20 cellular contexts compared by ENCODE assay signal in genomic region chr1:216898801-216899200, GRCh38.
A peak's percentile ranks its signal among the peaks of the same experiment; 100 is the strongest.
DNase-seq lines count a peak whose midpoint lies in the region; ATAC-seq, FAIRE-seq and TF ChIP-seq lines count a peak whose summit lies in the region.
"Had no signal": no experiment of that assay in that cellular context is flagged by ENCODE, and none has a peak within 500 bp of the region (broad histone marks: within the 10 kb centered on the region; RNA-seq: fewer than 3 reads in every experiment).

No MANE protein-coding gene starts in this region.

- intact Hi-C loops in PC-3 (cut with micrococcal nuclease): no loop called here

- FAIRE-seq in keratinocyte (lab: Jason Lieb, UNC): peak; percentile 94
- FAIRE-seq: G401.6, GM12892, GM18507 had no signal

- H3K4me1 ChIP-seq in PC-3 (ENCODE audit: insufficient read depth, low read length) (peaks cover 15% of the 10 kb centered on the region), keratinocyte (ENCODE audit: control insufficient read depth, extremely low read depth, insufficient read depth, low read length) (peaks cover 33% of the 10 kb centered on the region)
- H3K4me1 ChIP-seq: BLaER1 treated with 17β-estradiol and CSF1 and Interleukin-3, amounts not matched to agents 10 nM and 100 nM had no signal

- H3F3A ChIP-seq in PC-3 (ENCODE audit: low read length, unreplicated experiment): no peaks in the 10 kb centered on the region

- H4K20me1 ChIP-seq in PC-3 (ENCODE audit: low read length) (no peaks in the 10 kb centered on the region), keratinocyte (ENCODE audit: control insufficient read depth, extremely low read depth, insufficient read depth, low read length) (no peaks in the 10 kb centered on the region)
- H4K20me1 ChIP-seq: BLaER1 treated with 17β-estradiol and CSF1 and Interleukin-3, amounts not matched to agents 10 nM and 100 nM had no signal

- H3K27me3 ChIP-seq in PC-3 (ENCODE audit: low read length): peaks cover 7% of the 10 kb centered on the region; the same call in 1 of the 2 replicates
- H3K27me3 ChIP-seq in keratinocyte (ENCODE audit: control insufficient read depth, extremely low read depth, insufficient read depth, low read length): no peaks in the 10 kb centered on the region
- H3K27me3 ChIP-seq: BLaER1 treated with 17β-estradiol and CSF1 and Interleukin-3, amounts not matched to agents 10 nM and 100 nM had no signal

- no peak overlapping the region for H3K9ac ChIP-seq in PC-3 (ENCODE audit: low read length)
- no peak overlapping the region for H3K9ac ChIP-seq in keratinocyte (ENCODE audit: control insufficient read depth, extremely low read depth, insufficient read depth, low read length)
- H3K9ac ChIP-seq: BLaER1 treated with 17β-estradiol and CSF1 and Interleukin-3, amounts not matched to agents 10 nM and 100 nM had no signal

- no peaks in the 10 kb centered on the region for H3K9me3 ChIP-seq in PC-3 (ENCODE audit: low read length)
- no peaks in the 10 kb centered on the region for H3K9me3 ChIP-seq in keratinocyte (ENCODE audit: control insufficient read depth, low read depth, low read length)
- H3K9me3 ChIP-seq: BLaER1 treated with 17β-estradiol and CSF1 and Interleukin-3, amounts not matched to agents 10 nM and 100 nM had no signal

- dilution Hi-C loops in keratinocyte (cut with MboI; ENCODE audit: extremely low pct_ligation_motif_present, low sequenced_read_pairs): no loop called here

- TF ChIP-seq CTCF in PC-3 (conservative IDR thresholded peaks at IDR 0.05; ENCODE audit: low read depth, low read length) (no peak), epithelial cell of esophagus (IDR thresholded peaks at IDR 0.05; ENCODE audit: insufficient read depth, low read depth, low read length, missing control alignments) (no peak), keratinocyte (optimal IDR thresholded peaks at IDR 0.05 in 1 of 3, IDR thresholded peaks at IDR 0.05 in 1 of 3, conservative IDR thresholded peaks at IDR 0.05 in 1 of 3; ENCODE audit: extremely low read depth in 1 of 3, insufficient read depth in 2 of 3, low read length in 3 of 3) (no peak)

- H3K4me3 ChIP-seq in PC-3 (ENCODE audit: low read length): no peak overlapping the region
- no peak overlapping the region for H3K4me3 ChIP-seq in epithelial cell of esophagus (ENCODE audit: low read length)
- no peak overlapping the region for H3K4me3 ChIP-seq in keratinocyte (ENCODE audit: control insufficient read depth in 2 of 3, extremely low read depth in 1 of 3, insufficient read depth in 2 of 3, low read depth in 1 of 3, low read length in 3 of 3)
- H3K4me3 ChIP-seq: BLaER1 treated with 17β-estradiol and CSF1 and Interleukin-3, amounts not matched to agents 10 nM and 100 nM had no signal

- H3K9me2 ChIP-seq in PC-3 (replicated peaks; ENCODE audit: low read length): no peaks in the 10 kb centered on the region

- H3K9me1 ChIP-seq in keratinocyte (ENCODE audit: control insufficient read depth, extremely low read depth, insufficient read depth, low read length): no peaks in the 10 kb centered on the region

- H3K36me3 ChIP-seq in PC-3 (ENCODE audit: low read depth, low read length): no peaks in the 10 kb centered on the region
- H3K36me3 ChIP-seq in keratinocyte (ENCODE audit: control insufficient read depth in 2 of 2, extremely low read depth in 1 of 2, insufficient read depth in 2 of 2, low read length in 2 of 2): no peaks in the 10 kb centered on the region
- H3K36me3 ChIP-seq: BLaER1 treated with 17β-estradiol and CSF1 and Interleukin-3, amounts not matched to agents 10 nM and 100 nM had no signal

- ATAC-seq in PC-3: no peak
- ATAC-seq in GM18907 (IDR thresholded peaks at IDR 0.05; ENCODE audit: unreplicated experiment): no peak
- no peak for ATAC-seq in GM21515 (IDR thresholded peaks at IDR 0.05; ENCODE audit: unreplicated experiment)
- ATAC-seq: CD8-positive, alpha-beta T cell; HCT116 had no signal

- no TSS peak for BruUV-seq in PC-3 (replicated peaks; lab: Mats Ljungman, UMichigan)

- CTCF ChIA-PET in PC-3 (lab: Charles Lee): no interaction called here

- H2AFZ ChIP-seq in PC-3 (ENCODE audit: low read length) (no peak overlapping the region), keratinocyte (ENCODE audit: control insufficient read depth, low read length) (peak overlapping the region; percentile 4)

- DNase-seq in PC-3: peak; percentile 15
- DNase-seq in epithelial cell of esophagus (ENCODE audit: low read depth): peak; percentile 83
- peak; percentile 71 for DNase-seq in keratinocyte (ENCODE audit: low read depth, low spot score)
- no peak for DNase-seq in stimulated activated CD4-positive, alpha-beta T cell treated with anti-CD3 and anti-CD28 coated beads, Interleukin-4, amount 100 ng/mL, for 24 hours
- DNase-seq: CD8-positive, alpha-beta T cell; COR-L47; DMS 273 treated with DMSO at 0.1 percent for 48 hours; DMS53; DND-41; EL; GOT3; H7; HFFc6 had no signal

- H3K27ac ChIP-seq in PC-3 (ENCODE audit: low read length) (no peak overlapping the region), keratinocyte (ENCODE audit: control insufficient read depth, insufficient read depth, low read length) (peak overlapping the region; percentile 28)
- H3K27ac ChIP-seq: BLaER1 treated with 17β-estradiol and CSF1 and Interleukin-3, amounts not matched to agents 10 nM and 100 nM had no signal

- POLR2A ChIA-PET in PC-3 (lab: Charles Lee; ENCODE audit: unreplicated experiment): no interaction called here

- H3K79me2 ChIP-seq in PC-3 (ENCODE audit: low read length) (no peaks in the 10 kb centered on the region), keratinocyte (ENCODE audit: control insufficient read depth, insufficient read depth, low read length) (no peaks in the 10 kb centered on the region)

- H3K4me2 ChIP-seq in PC-3 (ENCODE audit: low read length): no peak overlapping the region
- H3K4me2 ChIP-seq in keratinocyte (ENCODE audit: control insufficient read depth, extremely low read depth, insufficient read depth, low read depth, low read length): peak overlapping the region; percentile 34
- H3K4me2 ChIP-seq: BLaER1 treated with 17β-estradiol and CSF1 and Interleukin-3, amounts not matched to agents 10 nM and 100 nM had no signal
